ENCODE assay signal across 8 cellular contexts in genomic region chr13:33353210-33353609, GRCh38.
A peak's percentile ranks its signal among the peaks of the same experiment; 100 is the strongest.
DNase-seq lines count a peak whose midpoint lies in the region; ATAC-seq and TF ChIP-seq lines count a peak whose summit lies in the region.

No MANE protein-coding gene starts in this region.

- no peak for TF ChIP-seq POLR2A in gastroesophageal sphincter (IDR thresholded peaks at IDR 0.05)

- no peak for TF ChIP-seq CTCF in gastroesophageal sphincter (IDR thresholded peaks at IDR 0.05)

- H3K27ac ChIP-seq in gastroesophageal sphincter = peak overlapping the region in 2 of 4 donors; percentile 89 to 95

- H3K27me3 ChIP-seq in gastroesophageal sphincter = no peaks in the 10 kb centered on the region

- WGBS in gastroesophageal sphincter (ENCODE audit: low coverage in 1 of 2), 2 donors = 61 to 69% methylated on average over 2 to 4 of the region's 4 CpGs

- H3K9me3 Mint-ChIP-seq in stimulated activated naive B cell treated with anti-CD40 and anti-IgM and Interleukin-4, amounts not matched to agents 10 μg/mL and 1 μg/mL and 100 μg/mL, for 72 hours = no peaks in the 10 kb centered on the region

- no peak overlapping the region for H3K4me3 ChIP-seq in gastroesophageal sphincter

- peaks cover 17 to 23% of the 10 kb centered on the region in 2 donors for H3K27me3 Mint-ChIP-seq in stimulated activated naive B cell treated with anti-CD40 and anti-IgM and Interleukin-4, amounts not matched to agents 10 μg/mL and 1 μg/mL and 100 μg/mL, for 72 hours

- H3K36me3 ChIP-seq in gastroesophageal sphincter = no peaks in the 10 kb centered on the region

- TF ChIP-seq EP300 in gastroesophageal sphincter (IDR thresholded peaks at IDR 0.05) = no peak

- no peak overlapping the region for H3K4me3 Mint-ChIP-seq in stimulated activated naive B cell treated with anti-CD40 and anti-IgM and Interleukin-4, amounts not matched to agents 10 μg/mL and 1 μg/mL and 100 μg/mL, for 72 hours

- peaks cover 24 to 33% of the 10 kb centered on the region in 2 donors for H3K4me1 Mint-ChIP-seq in stimulated activated naive B cell treated with anti-CD40 and anti-IgM and Interleukin-4, amounts not matched to agents 10 μg/mL and 1 μg/mL and 100 μg/mL, for 72 hours

- peak; percentile 13 for DNase-seq in stimulated activated naive B cell treated with anti-CD40 and anti-IgM and Interleukin-4, amounts not matched to agents 10 μg/mL and 1 μg/mL and 100 μg/mL, for 72 hours
- no peak for DNase-seq in NCI-H2081 (lab: John Stamatoyannopoulos, UW)
- no peak for DNase-seq in islet precursor cell

- peak; percentile 55 for ATAC-seq in GM19452 (IDR thresholded peaks at IDR 0.05; ENCODE audit: unreplicated experiment)
- ATAC-seq in HG03521 (IDR thresholded peaks at IDR 0.05; ENCODE audit: unreplicated experiment) = peak; percentile 61
- peak; percentile 41 for ATAC-seq in gastroesophageal sphincter
- peak; percentile 92 for ATAC-seq in stimulated activated naive B cell treated with anti-CD40 and anti-IgM and Interleukin-4, amounts not matched to agents 10 μg/mL and 1 μg/mL and 100 μg/mL, for 72 hours (replicated peaks)
- no peak for ATAC-seq in GM19324 (IDR thresholded peaks at IDR 0.05; ENCODE audit: low FRiP score, unreplicated experiment)
- no peak for ATAC-seq in HG03280 (IDR thresholded peaks at IDR 0.05; ENCODE audit: unreplicated experiment)

- peak overlapping the region; percentile 79 for H3K27ac Mint-ChIP-seq in stimulated activated naive B cell treated with anti-CD40 and anti-IgM and Interleukin-4, amounts not matched to agents 10 μg/mL and 1 μg/mL and 100 μg/mL, for 72 hours

- no peaks in the 10 kb centered on the region for H3K9me3 ChIP-seq in gastroesophageal sphincter

- peaks cover 0 to 29% (median 7%) of the 10 kb centered on the region in 3 donors for H3K4me1 ChIP-seq in gastroesophageal sphincter

- H3K36me3 Mint-ChIP-seq in stimulated activated naive B cell treated with anti-CD40 and anti-IgM and Interleukin-4, amounts not matched to agents 10 μg/mL and 1 μg/mL and 100 μg/mL, for 72 hours = no peaks in the 10 kb centered on the region

Comparison
In these comparisons a context has a peak if more than half of its experiments do, and no peak if none do; other contexts are left out.
1. ATAC-seq: peak in GM19452 (single experiment), HG03521 (single experiment), gastroesophageal sphincter (single experiment) and stimulated activated naive B cell treated with anti-CD40 and anti-IgM and Interleukin-4, amounts not matched to agents 10 μg/mL and 1 μg/mL and 100 μg/mL, for 72 hours (2 of 2); none in GM19324 (single experiment) and HG03280 (single experiment).